In the genomic region with DNA sequence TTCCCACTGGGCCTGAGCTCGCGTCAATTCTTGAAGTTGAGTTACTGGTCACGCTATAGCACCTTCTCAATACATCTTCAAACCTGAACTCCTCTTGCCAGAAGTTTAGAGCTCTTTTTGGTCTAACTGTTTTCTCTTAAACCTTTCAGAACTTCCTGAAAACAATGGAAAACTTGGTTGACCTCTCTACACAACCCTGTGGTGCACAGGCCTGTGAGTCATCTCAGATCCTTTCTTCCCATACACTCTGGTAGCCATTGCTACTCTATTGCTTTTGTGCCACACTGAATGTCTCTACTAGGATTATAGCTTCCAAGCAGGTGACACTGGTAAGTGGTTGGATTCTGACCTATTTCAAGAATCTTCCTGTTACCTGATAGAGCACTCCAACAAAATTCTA, we compare ENCODE assay signal across 19 cellular contexts.
"Had no signal": no experiment of that assay in that cellular context is flagged by ENCODE, and none has a peak within 500 bp of the region (broad histone marks: within the 10 kb centered on the region; RNA-seq: fewer than 3 reads in every experiment).

No MANE protein-coding gene starts in this region.

- H3K27ac ChIP-seq: dorsolateral prefrontal cortex, left ventricle myocardium inferior, neutrophil, skin epidermis, tibial nerve had no signal

- H3K9me3 ChIP-seq: neutrophil, tibial nerve had no signal

- H3K4me1 ChIP-seq: left ventricle myocardium inferior, tibial nerve had no signal

- H3K36me3 ChIP-seq: left ventricle myocardium inferior, neutrophil, tibial nerve had no signal

- DNase-seq: activated B cell treated with CpG ODN at 0.5 μM for 24 hours; activated CD4-positive, alpha-beta T cell treated with anti-CD3 and anti-CD28 coated beads, Interleukin-2, amount 10 ng/mL, durations not matched to agents 7 days and 5 days; activated CD8-positive, alpha-beta memory T cell treated with anti-CD3 and anti-CD28 coated beads, Interleukin-2, amount 50 U/mL, for 48 hours; activated gamma-delta T cell treated with Interleukin-2 at 50 U/mL for 16 hours; amniotic stem cell; dorsolateral prefrontal cortex; endodermal cell; hippocampal formation; kidney; left ventricle myocardium inferior; natural killer cell; stimulated activated CD4-positive, alpha-beta T cell treated with anti-CD3 and anti-CD28 coated beads, Interleukin-4, amount 100 ng/mL, for 24 hours; stimulated activated naive CD4-positive, alpha-beta T cell; substantia nigra; T-helper 17 cell had no signal

- H3K4me3 ChIP-seq: dorsolateral prefrontal cortex, left ventricle myocardium inferior, skin epidermis, tibial nerve had no signal

- ATAC-seq: esophagus mucosa, natural killer cell, T-helper 17 cell had no signal

- H3K27me3 ChIP-seq: dorsolateral prefrontal cortex, neutrophil, tibial nerve had no signal
